11 cellular contexts compared by ENCODE assay signal in genomic region chr1:222582099-222582774, GRCh38. TPM values are rescaled to one million over a fixed set of nuclear protein-coding genes. Genes with fewer than 3 reads are reported as not detected.
DNase-seq lines count a peak whose midpoint lies in the region; ATAC-seq and TF ChIP-seq lines count a peak whose summit lies in the region.
"Had no signal": no experiment of that assay in that cellular context is flagged by ENCODE, and none has a peak within 500 bp of the region (broad histone marks: within the 10 kb centered on the region; RNA-seq: fewer than 3 reads in every experiment).

No MANE protein-coding gene starts in this region.

- no peak for TF ChIP-seq CTCF in fibroblast of villous mesenchyme (IDR thresholded peaks at IDR 0.05; ENCODE audit: insufficient read depth, low read depth, low read length)
- TF ChIP-seq CTCF in gastroesophageal sphincter (IDR thresholded peaks at IDR 0.05) = no peak

- no peak for TF ChIP-seq EP300 in gastroesophageal sphincter (IDR thresholded peaks at IDR 0.05)

- ATAC-seq in GM21447 (IDR thresholded peaks at IDR 0.05; ENCODE audit: unreplicated experiment) (peak; percentile 46), gastroesophageal sphincter (no peak)

- no peak for TF ChIP-seq POLR2A in gastroesophageal sphincter (IDR thresholded peaks at IDR 0.05)

- WGBS in gastroesophageal sphincter (ENCODE audit: low coverage in 1 of 2), 2 donors = 92 to 93% methylated on average over 4 of the region's 4 CpGs

- no peaks in the 10 kb centered on the region for H3K9me3 ChIP-seq in gastroesophageal sphincter

- peaks cover 0 to 6% (median 0%) of the 10 kb centered on the region in 3 donors for H3K4me1 ChIP-seq in gastroesophageal sphincter

- peaks cover 0 to 46% of the 10 kb centered on the region in 2 donors for H3K36me3 ChIP-seq in gastroesophageal sphincter

- DNase-seq in ELR (ENCODE audit: low read depth) (peak; percentile 80), HT-29 (ENCODE audit: low spot score) (peak; percentile 49), fibroblast of villous mesenchyme (ENCODE audit: low read depth) (peak; percentile 17), NCI-H1417 (lab: John Stamatoyannopoulos, UW) (no peak), DMS79 (lab: John Stamatoyannopoulos, UW) (no peak), cerebellar cortex (ENCODE audit: low spot score) (no peak)
- DNase-seq: stimulated activated naive CD4-positive, alpha-beta T cell had no signal

- H3K4me3 ChIP-seq in fibroblast of villous mesenchyme (ENCODE audit: low read depth, low read length) = no peak overlapping the region
- no peak overlapping the region for H3K4me3 ChIP-seq in gastroesophageal sphincter
- H3K4me3 ChIP-seq: SK-N-MC had no signal

- no peaks in the 10 kb centered on the region for H3K27me3 ChIP-seq in gastroesophageal sphincter

- no peak overlapping the region for H3K27ac ChIP-seq in gastroesophageal sphincter
- H3K27ac ChIP-seq: SK-N-MC had no signal

RNA-seq across cellular contexts. Expression of gene TAF1A, which starts 7.5 kb away (rescaled TPM):
- total RNA-seq in HT-29 (2014; rRNA removed; shearing (Covaris generic)) = 4.8 and 5.3 TPM in 2 replicates
- total RNA-seq in fibroblast of villous mesenchyme = 7.1 and 15.5 TPM in 2 replicates
- 1 to 10 TPM; 2.2 to 4.8 (median 3.7) TPM for total RNA-seq in gastroesophageal sphincter

RNA-seq across cellular contexts. Expression of gene HHIPL2, which starts 34.3 kb away (rescaled TPM):
- total RNA-seq in HT-29 (2014; rRNA removed; shearing (Covaris generic)) = 1.8 TPM in 1 of 2 replicates, not detected in the other
- total RNA-seq in fibroblast of villous mesenchyme (not detected in 2 replicates), gastroesophageal sphincter (not detected)
- total RNA-seq: mononuclear cell had no signal

RNA-seq across cellular contexts. Expression of gene MIA3, which starts 35.7 kb away (rescaled TPM):
- total RNA-seq in HT-29 (2014; rRNA removed; shearing (Covaris generic)) = 19.0 and 38.3 TPM in 2 replicates
- 44.5 and 54.0 TPM in 2 replicates for total RNA-seq in fibroblast of villous mesenchyme
- total RNA-seq in gastroesophageal sphincter = 10 to 100 TPM; 39.4 to 71.0 (median 48.4) TPM

Comparison
In these comparisons a context has a peak if more than half of its experiments do, and no peak if none do; other contexts are left out.
1. DNase-seq: peak in ELR (single experiment), HT-29 (single experiment) and fibroblast of villous mesenchyme (single experiment); none in NCI-H1417 (0 of 3), DMS79 (single experiment) and cerebellar cortex (single experiment).